Comparison of ENCODE assay signal across 26 cellular contexts in genomic region chr10:44465430-44466115, GRCh38.
DNase-seq lines count a peak whose midpoint lies in the region; ATAC-seq and TF ChIP-seq lines count a peak whose summit lies in the region.
"Had no signal": no experiment of that assay in that cellular context is flagged by ENCODE, and none has a peak within 500 bp of the region (broad histone marks: within the 10 kb centered on the region; RNA-seq: fewer than 3 reads in every experiment).

No MANE protein-coding gene starts in this region.

- H3K27me3 Mint-ChIP-seq in H9 (ENCODE audit: low read depth), result no peaks in the 10 kb centered on the region; the same call in none of the 2 replicates
- no peaks in the 10 kb centered on the region; the same call in 1 of the 2 replicates for H3K27me3 Mint-ChIP-seq in WTC11 (ENCODE audit: low read depth)
- H3K27me3 Mint-ChIP-seq in endodermal cell (ENCODE audit: insufficient read depth), result no peaks in the 10 kb centered on the region
- H3K27me3 Mint-ChIP-seq in neural progenitor cell (ENCODE audit: insufficient read depth, low read depth), result peaks cover 5% of the 10 kb centered on the region
- peaks cover 0 to 21% of the 10 kb centered on the region in 2 donors for H3K27me3 Mint-ChIP-seq in T-cell
- peaks cover 10% of the 10 kb centered on the region for H3K27me3 Mint-ChIP-seq in activated T-cell treated with anti-CD3 and anti-CD28 coated beads, Interleukin-2, amount 50 U/mL, for 72 hours (ENCODE audit: low read depth)
- H3K27me3 Mint-ChIP-seq: activated naive CD8-positive, alpha-beta T cell treated with anti-CD3 and anti-CD28 coated beads, Interleukin-2, amount 10 ng/mL, durations not matched to agents 7 days and 5 days had no signal

- no peak overlapping the region for H3T11ph ChIP-seq in H9 (ENCODE audit: low read length)

- H3K4me2 ChIP-seq in H9 (ENCODE audit: insufficient read depth, insufficient read length, low read length) (no peak overlapping the region), neural progenitor cell (no peak overlapping the region)

- H2BK20ac ChIP-seq in H9 (ENCODE audit: low read depth, low read length, poor library complexity, severe bottlenecking), result no peak overlapping the region

- H3K27ac ChIP-seq in H9 (ENCODE audit: insufficient read length, low read depth, low read length) (no peak overlapping the region), endodermal cell (ENCODE audit: low read depth, low read length) (no peak overlapping the region), neural progenitor cell (no peak overlapping the region)
- H3K27ac ChIP-seq: upper lobe of left lung had no signal

- CTCF ChIA-PET in WTC11 (lab: Charles Lee) (interaction anchor here (0.9 to 1.6 kb wide), 4 partner anchors 8 to 79 kb away, joined by 3 to 5 read pairs (median 4); no protein-coding TSS in a partner anchor), T-cell (lab: Charles Lee) (no interaction called here)

- H3K79me1 ChIP-seq in H9 (ENCODE audit: insufficient read depth, low read depth, low read length, poor library complexity, severe bottlenecking), result no peaks in the 10 kb centered on the region

- no peak overlapping the region for H2BK12ac ChIP-seq in H9 (ENCODE audit: insufficient read length, low read depth, low read length)

- no peak overlapping the region for H2BK120ac ChIP-seq in H9 (ENCODE audit: low read depth, low read length, poor library complexity, severe bottlenecking)

- H3K4me3 ChIP-seq in endodermal cell (ENCODE audit: low read length), result no peak overlapping the region
- H3K4me3 ChIP-seq in neural progenitor cell, result no peak overlapping the region
- H3K4me3 ChIP-seq: BLaER1 treated with 17β-estradiol and CSF1 and Interleukin-3, amounts not matched to agents 10 nM and 100 nM; skin epidermis; upper lobe of left lung had no signal

- no peak overlapping the region; a peak in 1 of 7 replicates for H3K27ac Mint-ChIP-seq in H9
- H3K27ac Mint-ChIP-seq in WTC11, result no peak overlapping the region
- H3K27ac Mint-ChIP-seq in endodermal cell, result no peak overlapping the region
- H3K27ac Mint-ChIP-seq in neural progenitor cell, result no peak overlapping the region
- H3K27ac Mint-ChIP-seq in T-cell, result no peak overlapping the region
- no peak overlapping the region for H3K27ac Mint-ChIP-seq in activated T-cell treated with anti-CD3 and anti-CD28 coated beads, Interleukin-2, amount 50 U/mL, for 72 hours
- H3K27ac Mint-ChIP-seq: activated naive CD8-positive, alpha-beta T cell treated with anti-CD3 and anti-CD28 coated beads, Interleukin-2, amount 10 ng/mL, durations not matched to agents 7 days and 5 days; activated T-cell treated with anti-CD3 and anti-CD28 coated beads, Interleukin-2, amount 50 U/mL, for 24 hours had no signal

- no peak overlapping the region for H3K23ac ChIP-seq in H9 (ENCODE audit: insufficient read length, low read depth, low read length)

- H3K56ac ChIP-seq in H9 (ENCODE audit: insufficient read length, low read depth, low read length), result no peak overlapping the region

- DNase-seq in H9, result no peak
- no peak for DNase-seq in WTC11 (ENCODE audit: low spot score)
- peak; percentile 52 for DNase-seq in endodermal cell
- no peak for DNase-seq in neural progenitor cell (ENCODE audit: low spot score)
- no peak for DNase-seq in HUDEP-2 (lab: John Stamatoyannopoulos, UW; ENCODE audit: unreplicated experiment in 76 of 76)
- no peak for DNase-seq in activated gamma-delta T cell (lab: John Stamatoyannopoulos, UW)
- no peak for DNase-seq in T-cell
- DNase-seq in activated T-cell treated with anti-CD3 and anti-CD28 coated beads, Interleukin-2, amount 50 U/mL, for 72 hours, result no peak
- DNase-seq: activated CD4-positive, alpha-beta T cell treated with anti-CD3 and anti-CD28 coated beads, Interleukin-2, amount 50 U/mL, for 1 hour; activated CD4-positive, CD25-positive, alpha-beta regulatory T cell; activated gamma-delta T cell treated with Interleukin-2 at 50 U/mL for 16 hours; activated naive CD8-positive, alpha-beta T cell treated with anti-CD3 and anti-CD28 coated beads, Interleukin-2, amount 10 ng/mL, durations not matched to agents 7 days and 5 days; activated T-cell treated with anti-CD3 and anti-CD28 coated beads, Interleukin-2, amount 50 U/mL, for 24 hours; aorta; central memory CD4-positive, alpha-beta T cell; GDM1; left colon; mammary epithelial cell; NCI-H1048; NCI-H1694 treated with DMSO at 0.1 percent for 48 hours; NCI-H510A; stimulated activated naive CD4-positive, alpha-beta T cell; upper lobe of left lung had no signal

- TF ChIP-seq CTCF in H9 (conservative IDR thresholded peaks at IDR 0.05) (peak; percentile 34; the same call in 2 of the 3 replicates), WTC11 (IDR thresholded peaks at IDR 0.05) (no peak), endodermal cell (conservative IDR thresholded peaks at IDR 0.05) (peak; percentile 50), neural progenitor cell (IDR thresholded peaks at IDR 0.05) (peak; percentile 13)

- H3K79me2 ChIP-seq in H9 (ENCODE audit: insufficient read depth, low read length), result no peaks in the 10 kb centered on the region
- no peaks in the 10 kb centered on the region for H3K79me2 ChIP-seq in neural progenitor cell (ENCODE audit: low read depth)

- no peak overlapping the region for H4K5ac ChIP-seq in H9 (ENCODE audit: insufficient read length, low read depth, low read length)

- H4K20me1 ChIP-seq in H9 (ENCODE audit: control insufficient read depth, insufficient read depth, insufficient read length) (no peaks in the 10 kb centered on the region), neural progenitor cell (ENCODE audit: low read depth) (no peaks in the 10 kb centered on the region)
- H4K20me1 ChIP-seq: BLaER1 treated with 17β-estradiol and CSF1 and Interleukin-3, amounts not matched to agents 10 nM and 100 nM had no signal

- no peak overlapping the region for H2AFZ ChIP-seq in H9 (ENCODE audit: low read length)
- no peak overlapping the region for H2AFZ ChIP-seq in neural progenitor cell (replicated peaks)

- no peak overlapping the region for H2BK5ac ChIP-seq in H9 (ENCODE audit: insufficient read length, low read length)

- H3K18ac ChIP-seq in H9 (ENCODE audit: insufficient read length, low read depth, low read length), result no peak overlapping the region

- H3K4ac ChIP-seq in H9 (ENCODE audit: low read depth, low read length), result no peak overlapping the region

- no peaks in the 10 kb centered on the region for H3K9me3 ChIP-seq in H9 (ENCODE audit: control insufficient read depth, low read depth, low read length)
- H3K9me3 ChIP-seq in endodermal cell (ENCODE audit: control insufficient read depth, low read length), result no peaks in the 10 kb centered on the region
- H3K9me3 ChIP-seq in neural progenitor cell (ENCODE audit: low read depth), result no peaks in the 10 kb centered on the region
- H3K9me3 ChIP-seq: BLaER1 treated with 17β-estradiol and CSF1 and Interleukin-3, amounts not matched to agents 10 nM and 100 nM; upper lobe of left lung had no signal

- H3K4me1 ChIP-seq in H9 (ENCODE audit: insufficient read depth, low read length), result no peaks in the 10 kb centered on the region
- H3K4me1 ChIP-seq in endodermal cell (ENCODE audit: control insufficient read depth, insufficient read depth, low read length), result no peaks in the 10 kb centered on the region
- H3K4me1 ChIP-seq in neural progenitor cell, result peaks cover 5% of the 10 kb centered on the region
- H3K4me1 ChIP-seq: upper lobe of left lung had no signal

- WGBS in H9 (ENCODE audit: extremely low coverage, insufficient read length, low lambda C conversion rate), result no CpG with 5 or more reads among the region's 11 CpGs
- WGBS in endodermal cell (ENCODE audit: insufficient coverage in 1 of 2, insufficient read length in 1 of 2), 2 experiments, result 58 to 82% methylated on average over 9 to 11 of the region's 11 CpGs

- H3K36me3 Mint-ChIP-seq in H9 (ENCODE audit: insufficient read depth in 1 of 3, low read depth in 3 of 3) (no peaks in the 10 kb centered on the region; a peak in 1 of 7 replicates), WTC11 (no peaks in the 10 kb centered on the region), endodermal cell (ENCODE audit: low read depth) (no peaks in the 10 kb centered on the region), neural progenitor cell (no peaks in the 10 kb centered on the region), T-cell (no peaks in the 10 kb centered on the region)
- no peaks in the 10 kb centered on the region for H3K36me3 Mint-ChIP-seq in activated T-cell treated with anti-CD3 and anti-CD28 coated beads, Interleukin-2, amount 50 U/mL, for 72 hours (ENCODE audit: insufficient read depth in 2 of 2)
- H3K36me3 Mint-ChIP-seq: activated naive CD8-positive, alpha-beta T cell treated with anti-CD3 and anti-CD28 coated beads, Interleukin-2, amount 10 ng/mL, durations not matched to agents 7 days and 5 days had no signal

- no peak overlapping the region for H3K9ac ChIP-seq in H9 (ENCODE audit: extremely low read depth, insufficient read length, low read length)
- no peak overlapping the region for H3K9ac ChIP-seq in endodermal cell (ENCODE audit: extremely low read depth, low read length, poor library complexity, severe bottlenecking)
- no peak overlapping the region for H3K9ac ChIP-seq in neural progenitor cell
- H3K9ac ChIP-seq: BLaER1 treated with 17β-estradiol and CSF1 and Interleukin-3, amounts not matched to agents 10 nM and 100 nM had no signal

- no peak overlapping the region for H3K4me3 Mint-ChIP-seq in H9
- no peak overlapping the region for H3K4me3 Mint-ChIP-seq in WTC11
- no peak overlapping the region for H3K4me3 Mint-ChIP-seq in endodermal cell
- no peak overlapping the region for H3K4me3 Mint-ChIP-seq in neural progenitor cell
- no peak overlapping the region for H3K4me3 Mint-ChIP-seq in T-cell
- H3K4me3 Mint-ChIP-seq in activated T-cell treated with anti-CD3 and anti-CD28 coated beads, Interleukin-2, amount 50 U/mL, for 72 hours, result no peak overlapping the region
- H3K4me3 Mint-ChIP-seq: activated naive CD8-positive, alpha-beta T cell treated with anti-CD3 and anti-CD28 coated beads, Interleukin-2, amount 10 ng/mL, durations not matched to agents 7 days and 5 days; activated T-cell treated with anti-CD3 and anti-CD28 coated beads, Interleukin-2, amount 50 U/mL, for 24 hours; neural crest cell had no signal

- ATAC-seq in WTC11 (peak; percentile 72), T-cell (replicated peaks in 1 of 4) (no peak)
- no peak for ATAC-seq in activated T-cell treated with anti-CD3 and anti-CD28 coated beads, Interleukin-2, amount 50 U/mL, for 72 hours (replicated peaks in 1 of 2)
- ATAC-seq: left colon had no signal

- H4K91ac ChIP-seq in H9 (ENCODE audit: insufficient read length, low read depth, low read length), result no peak overlapping the region

- H3K27me3 ChIP-seq in H9 (ENCODE audit: insufficient read depth, low read length), result no peaks in the 10 kb centered on the region
- no peaks in the 10 kb centered on the region for H3K27me3 ChIP-seq in endodermal cell (ENCODE audit: control insufficient read depth, insufficient read depth, low read length, poor library complexity, severe bottlenecking)
- H3K27me3 ChIP-seq in neural progenitor cell, result no peaks in the 10 kb centered on the region
- H3K27me3 ChIP-seq: BLaER1 treated with 17β-estradiol and CSF1 and Interleukin-3, amounts not matched to agents 10 nM and 100 nM; upper lobe of left lung had no signal

- H3K23me2 ChIP-seq in H9 (ENCODE audit: insufficient read length, low read depth, low read length, poor library complexity, severe bottlenecking), result no peaks in the 10 kb centered on the region

- no peaks in the 10 kb centered on the region for H3K36me3 ChIP-seq in endodermal cell (ENCODE audit: control insufficient read depth, insufficient read depth, low read length)
- H3K36me3 ChIP-seq in neural progenitor cell, result no peaks in the 10 kb centered on the region
- H3K36me3 ChIP-seq: BLaER1 treated with 17β-estradiol and CSF1 and Interleukin-3, amounts not matched to agents 10 nM and 100 nM; upper lobe of left lung had no signal

- H3K4me1 Mint-ChIP-seq in H9 (peaks cover 0 to 6% of the 10 kb centered on the region in 2 experiments; a peak in 2 of 4 replicates), WTC11 (peaks cover 2% of the 10 kb centered on the region; the same call in 1 of the 2 replicates), endodermal cell (no peaks in the 10 kb centered on the region), neural progenitor cell (peaks cover 8% of the 10 kb centered on the region), T-cell (no peaks in the 10 kb centered on the region)
- H3K4me1 Mint-ChIP-seq in activated T-cell treated with anti-CD3 and anti-CD28 coated beads, Interleukin-2, amount 50 U/mL, for 72 hours (ENCODE audit: low read depth), result no peaks in the 10 kb centered on the region
- H3K4me1 Mint-ChIP-seq: activated naive CD8-positive, alpha-beta T cell treated with anti-CD3 and anti-CD28 coated beads, Interleukin-2, amount 10 ng/mL, durations not matched to agents 7 days and 5 days had no signal

- no peak overlapping the region for H2BK15ac ChIP-seq in H9 (ENCODE audit: low read depth, low read length)

- no peaks in the 10 kb centered on the region for H3F3A ChIP-seq in neural progenitor cell (ENCODE audit: low read depth)

- no peak overlapping the region for H3K14ac ChIP-seq in H9 (ENCODE audit: insufficient read depth, low read length)

- POLR2A ChIA-PET in WTC11 (lab: Charles Lee), result interaction anchor here (0.7 kb wide), 1 partner anchor 149 kb away, joined by 4 read pairs; no protein-coding TSS in a partner anchor
- POLR2A ChIA-PET in T-cell (lab: Charles Lee), result no interaction called here

- H4K8ac ChIP-seq in H9 (replicated peaks; ENCODE audit: insufficient read length, low read depth, low read length), result no peak overlapping the region

- no peaks in the 10 kb centered on the region for H3K9me3 Mint-ChIP-seq in H9
- no peaks in the 10 kb centered on the region for H3K9me3 Mint-ChIP-seq in WTC11
- no peaks in the 10 kb centered on the region for H3K9me3 Mint-ChIP-seq in endodermal cell
- H3K9me3 Mint-ChIP-seq in neural progenitor cell, result no peaks in the 10 kb centered on the region
- H3K9me3 Mint-ChIP-seq in T-cell, result peaks cover 0 to 4% (median 0%) of the 10 kb centered on the region in 3 donors
- peaks cover 0 to 1% of the 10 kb centered on the region in 2 donors for H3K9me3 Mint-ChIP-seq in activated T-cell treated with anti-CD3 and anti-CD28 coated beads, Interleukin-2, amount 50 U/mL, for 72 hours
- H3K9me3 Mint-ChIP-seq: activated naive CD8-positive, alpha-beta T cell treated with anti-CD3 and anti-CD28 coated beads, Interleukin-2, amount 10 ng/mL, durations not matched to agents 7 days and 5 days; activated T-cell treated with anti-CD3 and anti-CD28 coated beads, Interleukin-2, amount 50 U/mL, for 24 hours; neural crest cell had no signal

- H2AK5ac ChIP-seq in H9 (ENCODE audit: insufficient read length, low read length), result no peak overlapping the region
